Comparison of ENCODE assay signal across 19 cellular contexts in genomic region chr13:66367356-66367755, GRCh38.
"Had no signal": no experiment of that assay in that cellular context is flagged by ENCODE, and none has a peak within 500 bp of the region (broad histone marks: within the 10 kb centered on the region; RNA-seq: fewer than 3 reads in every experiment).

No MANE protein-coding gene starts in this region.

- H3K4me1 Mint-ChIP-seq: activated CD4-positive, alpha-beta T cell treated with anti-CD3 and anti-CD28 coated beads for 36 hours; activated naive CD4-positive, alpha-beta T cell treated with anti-CD3 and anti-CD28 coated beads, Interleukin-2, amount 50 U/mL, for 24 hours; naive thymus-derived CD4-positive, alpha-beta T cell; stimulated activated naive CD8-positive, alpha-beta T cell treated with anti-CD3 and anti-CD28 coated beads, Interleukin-15, amount 100 ng/mL, for 72 hours had no signal

- H3K27me3 Mint-ChIP-seq: activated CD4-positive, alpha-beta memory T cell treated with anti-CD3 and anti-CD28 coated beads for 36 hours; activated CD4-positive, alpha-beta T cell treated with anti-CD3 and anti-CD28 coated beads for 36 hours; activated naive CD4-positive, alpha-beta T cell treated with anti-CD3 and anti-CD28 coated beads, Interleukin-2, amount 50 U/mL, for 24 hours; naive thymus-derived CD4-positive, alpha-beta T cell; stimulated activated naive CD8-positive, alpha-beta T cell treated with anti-CD3 and anti-CD28 coated beads, Interleukin-15, amount 100 ng/mL, for 72 hours had no signal

- H3K4me1 ChIP-seq: gastrocnemius medialis, heart right ventricle, right lobe of liver, spleen had no signal

- H3K27ac ChIP-seq: epithelial cell of prostate, gastrocnemius medialis, heart right ventricle, ovary, right lobe of liver, spleen had no signal

- H3K9me3 Mint-ChIP-seq: activated T-cell treated with anti-CD3 and anti-CD28 coated beads, Interleukin-2, amount 50 U/mL, for 4 hours; stimulated activated naive CD8-positive, alpha-beta T cell treated with anti-CD3 and anti-CD28 coated beads, Interleukin-15, amount 100 ng/mL, for 72 hours; type B pancreatic cell had no signal

- H3K4me3 ChIP-seq: gastrocnemius medialis, heart right ventricle, mucosa of descending colon, ovary, right lobe of liver, spleen had no signal

- H3K27me3 ChIP-seq: gastrocnemius medialis, heart right ventricle, right lobe of liver, spleen had no signal

- DNase-seq: activated CD4-positive, alpha-beta memory T cell treated with anti-CD3 and anti-CD28 coated beads for 36 hours; activated CD4-positive, alpha-beta T cell treated with anti-CD3 and anti-CD28 coated beads for 36 hours; activated effector memory CD4-positive, alpha-beta T cell treated with anti-CD3 and anti-CD28 coated beads, Interleukin-2, amount 50 U/mL, for 16 hours; activated T-cell treated with anti-CD3 and anti-CD28 coated beads, Interleukin-2, amount 50 U/mL, for 4 hours; amygdala; gastrocnemius medialis; heart right ventricle; left colon; mammary epithelial cell; mucosa of descending colon; naive thymus-derived CD4-positive, alpha-beta T cell; ovary; right lobe of liver; spleen; stimulated activated naive CD8-positive, alpha-beta T cell treated with anti-CD3 and anti-CD28 coated beads, Interleukin-15, amount 100 ng/mL, for 72 hours had no signal

- H3K9me3 ChIP-seq: gastrocnemius medialis, heart right ventricle, mucosa of descending colon, ovary, right lobe of liver had no signal

- H3K27ac Mint-ChIP-seq: activated CD4-positive, alpha-beta memory T cell treated with anti-CD3 and anti-CD28 coated beads for 36 hours; activated CD4-positive, alpha-beta T cell treated with anti-CD3 and anti-CD28 coated beads for 36 hours; activated naive CD4-positive, alpha-beta T cell treated with anti-CD3 and anti-CD28 coated beads, Interleukin-2, amount 50 U/mL, for 24 hours; brain; naive thymus-derived CD4-positive, alpha-beta T cell; stimulated activated naive CD8-positive, alpha-beta T cell treated with anti-CD3 and anti-CD28 coated beads, Interleukin-15, amount 100 ng/mL, for 72 hours; type B pancreatic cell had no signal

- H3K36me3 Mint-ChIP-seq: activated CD4-positive, alpha-beta memory T cell treated with anti-CD3 and anti-CD28 coated beads for 36 hours; activated naive CD4-positive, alpha-beta T cell treated with anti-CD3 and anti-CD28 coated beads, Interleukin-2, amount 50 U/mL, for 24 hours; brain; naive thymus-derived CD4-positive, alpha-beta T cell; type B pancreatic cell had no signal

- H3K36me3 ChIP-seq: gastrocnemius medialis, heart right ventricle, ovary, right lobe of liver, spleen had no signal

- H3K4me3 Mint-ChIP-seq: activated CD4-positive, alpha-beta memory T cell treated with anti-CD3 and anti-CD28 coated beads for 36 hours; activated CD4-positive, alpha-beta T cell treated with anti-CD3 and anti-CD28 coated beads for 36 hours; activated naive CD4-positive, alpha-beta T cell treated with anti-CD3 and anti-CD28 coated beads, Interleukin-2, amount 50 U/mL, for 24 hours; activated T-cell treated with anti-CD3 and anti-CD28 coated beads, Interleukin-2, amount 50 U/mL, for 4 hours; brain; naive thymus-derived CD4-positive, alpha-beta T cell; stimulated activated naive CD8-positive, alpha-beta T cell treated with anti-CD3 and anti-CD28 coated beads, Interleukin-15, amount 100 ng/mL, for 72 hours; type B pancreatic cell had no signal
